ENCODE assay signal across 9 cellular contexts in the genomic region with DNA sequence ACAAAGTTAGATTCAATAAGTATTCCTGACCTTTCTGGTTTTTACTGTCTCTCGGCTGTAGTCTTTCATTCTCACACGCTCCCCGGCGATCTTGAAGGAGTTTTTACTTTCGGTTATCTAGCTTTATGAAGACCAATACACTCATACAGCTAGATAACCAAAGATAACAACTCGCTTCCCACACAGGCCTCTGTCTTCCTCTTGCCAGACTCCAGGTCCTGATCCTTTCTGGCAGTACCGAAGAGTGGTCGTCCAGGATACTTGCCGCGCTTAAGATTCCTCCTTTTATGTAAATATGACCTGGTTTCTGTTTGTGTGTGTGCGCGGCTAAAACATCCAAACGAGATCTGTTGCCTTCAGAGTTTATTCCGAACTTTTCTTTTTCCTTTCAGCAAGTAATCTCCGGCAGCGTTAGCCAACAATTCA.
A peak's percentile ranks its signal among the peaks of the same experiment; 100 is the strongest.
DNase-seq lines count a peak whose midpoint lies in the region; ATAC-seq lines count a peak whose summit lies in the region.
"Had no signal": no experiment of that assay in that cellular context is flagged by ENCODE, and none has a peak within 500 bp of the region (broad histone marks: within the 10 kb centered on the region; RNA-seq: fewer than 3 reads in every experiment).

No MANE protein-coding gene starts in this region.

- peak; percentile 24 for DNase-seq in activated CD4-positive, alpha-beta T cell treated with anti-CD3 and anti-CD28 coated beads, Interleukin-2, amount 10 ng/mL, durations not matched to agents 7 days and 5 days
- no peak for DNase-seq in activated CD4-positive, alpha-beta T cell treated with anti-CD3 and anti-CD28 coated beads for 1 hour
- no peak for DNase-seq in T-cell
- peak; percentile 55 for DNase-seq in globus pallidus (ENCODE audit: low spot score)
- DNase-seq in SK-N-DZ (ENCODE audit: low spot score): no peak
- DNase-seq in NOMO-1 treated with DMSO at 0.1 percent for 48 hours (lab: John Stamatoyannopoulos, UW; ENCODE audit: unreplicated experiment): no peak
- DNase-seq: DND-41 had no signal

- ATAC-seq in HG03039 (IDR thresholded peaks at IDR 0.05; ENCODE audit: unreplicated experiment): peak; percentile 53
- peak in 2 of 4 experiments; percentile 12 to 52 for ATAC-seq in T-cell (replicated peaks in 1 of 4)

- CTCF ChIA-PET in activated CD4-positive, alpha-beta T cell treated with anti-CD3 and anti-CD28 coated beads, Interleukin-2, amount 10 ng/mL, durations not matched to agents 7 days and 5 days (lab: Charles Lee): interaction anchor here (0.7 to 3.0 kb wide), 2 partner anchors 13 to 24 kb away, joined by 3 to 18 read pairs; no protein-coding TSS in a partner anchor
- CTCF ChIA-PET in T-cell (lab: Charles Lee): interaction anchor here (0.6 to 2.5 kb wide), 6 partner anchors 12 to 885 kb away, joined by 3 to 9 read pairs (median 6); no protein-coding TSS in a partner anchor

- H3K36me3 ChIP-seq in stomach smooth muscle (ENCODE audit: control insufficient read depth in 2 of 2, insufficient read depth in 2 of 2, low read length in 2 of 2): no peaks in the 10 kb centered on the region

- H3K4me3 Mint-ChIP-seq in activated CD4-positive, alpha-beta T cell treated with anti-CD3 and anti-CD28 coated beads, Interleukin-2, amount 10 ng/mL, durations not matched to agents 7 days and 5 days: peak overlapping the region; percentile 71
- peak overlapping the region; percentile 70 to 84 (median 76) for H3K4me3 Mint-ChIP-seq in T-cell

- H3K27me3 ChIP-seq in stomach smooth muscle (ENCODE audit: control insufficient read depth in 1 of 2, insufficient read depth in 2 of 2, low read length in 2 of 2): peaks cover 64 to 96% of the 10 kb centered on the region in 2 donors

- H3K36me3 Mint-ChIP-seq in activated CD4-positive, alpha-beta T cell treated with anti-CD3 and anti-CD28 coated beads, Interleukin-2, amount 10 ng/mL, durations not matched to agents 7 days and 5 days (ENCODE audit: low read depth): peaks cover 2% of the 10 kb centered on the region
- peaks cover 4% of the 10 kb centered on the region for H3K36me3 Mint-ChIP-seq in T-cell

- H3K4me1 Mint-ChIP-seq in activated CD4-positive, alpha-beta T cell treated with anti-CD3 and anti-CD28 coated beads, Interleukin-2, amount 10 ng/mL, durations not matched to agents 7 days and 5 days: peaks cover 26% of the 10 kb centered on the region
- peaks cover 26 to 31% (median 27%) of the 10 kb centered on the region in 3 donors for H3K4me1 Mint-ChIP-seq in T-cell

- peak overlapping the region; percentile 10 to 64 for H3K4me3 ChIP-seq in stomach smooth muscle (ENCODE audit: low read length in 2 of 2)

- peaks cover 0 to 6% of the 10 kb centered on the region in 2 donors for H3K9me3 ChIP-seq in stomach smooth muscle (ENCODE audit: control insufficient read depth in 2 of 2, low read length in 2 of 2)

- H3K9me3 Mint-ChIP-seq in activated CD4-positive, alpha-beta T cell treated with anti-CD3 and anti-CD28 coated beads, Interleukin-2, amount 10 ng/mL, durations not matched to agents 7 days and 5 days: peaks cover 3% of the 10 kb centered on the region
- H3K9me3 Mint-ChIP-seq in T-cell: peaks cover 0 to 20% (median 14%) of the 10 kb centered on the region in 3 donors

- peaks cover 91% of the 10 kb centered on the region for H3K27me3 Mint-ChIP-seq in activated CD4-positive, alpha-beta T cell treated with anti-CD3 and anti-CD28 coated beads, Interleukin-2, amount 10 ng/mL, durations not matched to agents 7 days and 5 days
- H3K27me3 Mint-ChIP-seq in T-cell: peaks cover 85 to 87% of the 10 kb centered on the region in 2 donors

- no peaks in the 10 kb centered on the region for H3K4me1 ChIP-seq in stomach smooth muscle (ENCODE audit: control insufficient read depth, insufficient read depth, low read length)

- no peak overlapping the region for H3K27ac Mint-ChIP-seq in activated CD4-positive, alpha-beta T cell treated with anti-CD3 and anti-CD28 coated beads, Interleukin-2, amount 10 ng/mL, durations not matched to agents 7 days and 5 days
- H3K27ac Mint-ChIP-seq in T-cell: peak overlapping the region in 1 of 2 donors; percentile 2

- no peak overlapping the region for H3K27ac ChIP-seq in stomach smooth muscle (ENCODE audit: low read length)

- POLR2A ChIA-PET in activated CD4-positive, alpha-beta T cell treated with anti-CD3 and anti-CD28 coated beads, Interleukin-2, amount 10 ng/mL, durations not matched to agents 7 days and 5 days (lab: Charles Lee): no interaction called here
- POLR2A ChIA-PET in T-cell (lab: Charles Lee): interaction anchor here (0.6 kb wide), 2 partner anchors 16 to 448 kb away, joined by 5 read pairs; no protein-coding TSS in a partner anchor

- H3K9ac ChIP-seq in stomach smooth muscle (ENCODE audit: low read length in 2 of 2): no peak overlapping the region

Comparison
In these comparisons a context has a peak if more than half of its experiments do, and no peak if none do; other contexts are left out.
1. DNase-seq: peak in activated CD4-positive, alpha-beta T cell treated with anti-CD3 and anti-CD28 coated beads, Interleukin-2, amount 10 ng/mL, durations not matched to agents 7 days and 5 days (single experiment) and globus pallidus (single experiment); none in activated CD4-positive, alpha-beta T cell treated with anti-CD3 and anti-CD28 coated beads for 1 hour (single experiment), T-cell (0 of 34), SK-N-DZ (single experiment) and NOMO-1 treated with DMSO at 0.1 percent for 48 hours (single experiment).